11 cellular contexts compared by ENCODE assay signal in genomic region chr3:57163751-57164150, GRCh38. TPM values are rescaled to one million over a fixed set of nuclear protein-coding genes. Genes with fewer than 3 reads are reported as not detected.
DNase-seq lines count a peak whose midpoint lies in the region; ATAC-seq and TF ChIP-seq lines count a peak whose summit lies in the region.
"Had no signal": no experiment of that assay in that cellular context is flagged by ENCODE, and none has a peak within 500 bp of the region (broad histone marks: within the 10 kb centered on the region; RNA-seq: fewer than 3 reads in every experiment).

No MANE protein-coding gene starts in this region.

- H3K4me3 Mint-ChIP-seq in CD14-positive monocyte: peak overlapping the region; percentile 80 to 93
- H3K4me3 Mint-ChIP-seq in neural crest cell: peak overlapping the region; percentile 98

- no peak overlapping the region for H2AFZ ChIP-seq in PC-3 (ENCODE audit: low read length)

- H3K9ac ChIP-seq in PC-3 (ENCODE audit: low read length): no peak overlapping the region

- H3K4me3 ChIP-seq in PC-3 (ENCODE audit: low read length) (peak overlapping the region; percentile 87; the same call in 1 of the 2 replicates), esophagus muscularis mucosa (peak overlapping the region; percentile 73 to 86 (median 80)), Peyer's patch (peak overlapping the region in 1 of 4 donors; percentile 78)

- CTCF ChIA-PET in PC-3 (lab: Charles Lee): interaction anchor here (0.7 kb wide), 1 partner anchor 64 kb away, joined by 3 read pairs; no protein-coding TSS in a partner anchor

- TF ChIP-seq EP300 in esophagus muscularis mucosa (IDR thresholded peaks at IDR 0.05): no peak

- no peak overlapping the region for H3K27ac ChIP-seq in PC-3 (ENCODE audit: low read length)
- peak overlapping the region; percentile 61 to 81 (median 68) for H3K27ac ChIP-seq in esophagus muscularis mucosa (replicated peaks in 1 of 4)
- H3K27ac ChIP-seq in Peyer's patch: peak overlapping the region in 1 of 4 donors; percentile 43
- H3K27ac ChIP-seq: adrenal gland, SK-N-MC had no signal

- no peaks in the 10 kb centered on the region for H3K27me3 ChIP-seq in PC-3 (ENCODE audit: low read length)
- H3K27me3 ChIP-seq in esophagus muscularis mucosa: no peaks in the 10 kb centered on the region
- H3K27me3 ChIP-seq in Peyer's patch: no peaks in the 10 kb centered on the region
- H3K27me3 ChIP-seq: adrenal gland had no signal

- H3K9me3 Mint-ChIP-seq in CD14-positive monocyte (peaks cover 0 to 14% (median 7%) of the 10 kb centered on the region in 7 donors), neural crest cell (no peaks in the 10 kb centered on the region)

- POLR2A ChIA-PET in PC-3 (lab: Charles Lee; ENCODE audit: unreplicated experiment): no interaction called here

- H3K36me3 Mint-ChIP-seq in CD14-positive monocyte (peaks cover 0 to 11% of the 10 kb centered on the region in 2 donors), neural crest cell (ENCODE audit: low read depth) (no peaks in the 10 kb centered on the region)

- peak overlapping the region; percentile 99 for H3K4me2 ChIP-seq in PC-3 (ENCODE audit: low read length)

- H3F3A ChIP-seq in PC-3 (ENCODE audit: low read length, unreplicated experiment): no peaks in the 10 kb centered on the region

- no peak overlapping the region for H3K27ac Mint-ChIP-seq in CD14-positive monocyte
- H3K27ac Mint-ChIP-seq in neural crest cell (ENCODE audit: unreplicated experiment): no peak overlapping the region

- H3K36me3 ChIP-seq in PC-3 (ENCODE audit: low read depth, low read length): no peaks in the 10 kb centered on the region
- H3K36me3 ChIP-seq in esophagus muscularis mucosa: no peaks in the 10 kb centered on the region
- H3K36me3 ChIP-seq in Peyer's patch: no peaks in the 10 kb centered on the region
- H3K36me3 ChIP-seq: adrenal gland had no signal

- WGBS in esophagus muscularis mucosa: 17% methylated on average over 5 of the region's 8 CpGs

- no peak for ATAC-seq in PC-3
- no peak for ATAC-seq in HG03571 (IDR thresholded peaks at IDR 0.05; ENCODE audit: unreplicated experiment)
- ATAC-seq in HG03045 (IDR thresholded peaks at IDR 0.05; ENCODE audit: unreplicated experiment): no peak

- H3K27me3 Mint-ChIP-seq in CD14-positive monocyte (ENCODE audit: low read depth in 3 of 3) (peaks cover 84 to 98% (median 90%) of the 10 kb centered on the region in 3 donors), neural crest cell (ENCODE audit: low read depth) (peaks cover 3% of the 10 kb centered on the region)

- intact Hi-C loops in CD14-positive monocyte (cut with micrococcal nuclease) (no loop called here), PC-3 (cut with micrococcal nuclease) (no loop called here), esophagus muscularis mucosa (cut with DNase I) (loop anchor here (10.0 kb wide), 1 partner anchor 169 kb away; no protein-coding TSS in a partner anchor)

- DNase-seq in CD14-positive monocyte (ENCODE audit: low spot score) (no peak), PC-3 (no peak), esophagus muscularis mucosa (ENCODE audit: extremely low spot score) (no peak), neural crest cell (ENCODE audit: low read depth, low spot score) (no peak), hippocampal formation (lab: John Stamatoyannopoulos, UW) (no peak), Peyer's patch (no peak)
- DNase-seq: NCI-H1417 treated with DMSO at 0.1 percent for 48 hours had no signal

- no peaks in the 10 kb centered on the region for H3K79me2 ChIP-seq in PC-3 (ENCODE audit: low read length)

- H3K4me1 Mint-ChIP-seq in CD14-positive monocyte (peaks cover 19% of the 10 kb centered on the region), neural crest cell (peaks cover 71% of the 10 kb centered on the region)

- no peak for TF ChIP-seq CTCF in CD14-positive monocyte (IDR thresholded peaks at IDR 0.05)
- no peak for TF ChIP-seq CTCF in PC-3 (conservative IDR thresholded peaks at IDR 0.05; ENCODE audit: low read depth, low read length)
- TF ChIP-seq CTCF in esophagus muscularis mucosa (IDR thresholded peaks at IDR 0.05): no peak
- TF ChIP-seq CTCF in neural crest cell (conservative IDR thresholded peaks at IDR 0.05): no peak
- no peak for TF ChIP-seq CTCF in Peyer's patch (IDR thresholded peaks at IDR 0.05)

- BruUV-seq in PC-3 (replicated peaks; lab: Mats Ljungman, UMichigan): no TSS peak

- no peaks in the 10 kb centered on the region for H3K9me3 ChIP-seq in PC-3 (ENCODE audit: low read length)
- no peaks in the 10 kb centered on the region for H3K9me3 ChIP-seq in esophagus muscularis mucosa
- H3K9me3 ChIP-seq in Peyer's patch: no peaks in the 10 kb centered on the region
- H3K9me3 ChIP-seq: adrenal gland had no signal

- H3K9me2 ChIP-seq in PC-3 (replicated peaks; ENCODE audit: low read length): no peaks in the 10 kb centered on the region

- H3K4me1 ChIP-seq in PC-3 (ENCODE audit: insufficient read depth, low read length): peaks cover 23% of the 10 kb centered on the region
- H3K4me1 ChIP-seq in esophagus muscularis mucosa: peaks cover 28 to 66% (median 58%) of the 10 kb centered on the region in 4 donors
- peaks cover 0 to 18% (median 11%) of the 10 kb centered on the region in 4 donors for H3K4me1 ChIP-seq in Peyer's patch

- TF ChIP-seq POLR2A in esophagus muscularis mucosa (IDR thresholded peaks at IDR 0.05; ENCODE audit: low read depth) (no peak), Peyer's patch (IDR thresholded peaks at IDR 0.05) (no peak)

- H4K20me1 ChIP-seq in PC-3 (ENCODE audit: low read length): no peaks in the 10 kb centered on the region

RNA-seq across cellular contexts. Expression of gene IL17RD, which starts 1.4 kb away (rescaled TPM):
- not detected for polyA plus RNA-seq in CD14-positive monocyte
- 3.1 and 3.7 TPM in 2 replicates for total RNA-seq in PC-3 (2014; rRNA removed)
- 10 to 100 TPM in 2 of 4 donors, 1 to 10 TPM in 2; 6.1 to 13.2 (median 9.5) TPM for total RNA-seq in esophagus muscularis mucosa
- 51.9 and 52.1 TPM in 2 replicates for total RNA-seq in neural crest cell
- 1 to 10 TPM in 2 of 4 donors, under 1 TPM in 2; 0.88 to 5.8 (median 2.1) TPM for total RNA-seq in Peyer's patch

RNA-seq across cellular contexts. Expression of gene HESX1, which starts 36.0 kb away (rescaled TPM):
- polyA plus RNA-seq in CD14-positive monocyte: under 1 TPM; 0.22 to 0.46 TPM
- total RNA-seq in PC-3 (2014; rRNA removed) (3.9 TPM in 1 of 2 replicates, not detected in the other), esophagus muscularis mucosa (under 1 TPM in 3 of 4 donors, not detected in 1; 0.52 to 0.86 (median 0.83) TPM), neural crest cell (0.98 and 1.7 TPM in 2 replicates), Peyer's patch (not detected)
